In genomic region chr19:18097217-18097992, GRCh38 we compare ENCODE assay signal across 8 cellular contexts.
DNase-seq lines count a peak whose midpoint lies in the region; TF ChIP-seq lines count a peak whose summit lies in the region.

Gene MAST3 (plus strand): TSS chr19:18097778. CDS start chr19:18097793, 15 bp downstream.

- H3K4me3 ChIP-seq in HFF-Myc (replicated peaks; ENCODE audit: low read depth, low read length) (peak within 1 kb of the TSS; percentile 49), cardiac fibroblast (replicated peaks in 1 of 2; ENCODE audit: low read depth in 2 of 2, low read length in 2 of 2) (peak within 1 kb of the TSS; percentile 56 to 58)

- peak; percentile 67 for DNase-seq in GF-D8 (lab: John Stamatoyannopoulos, UW)
- no peak for DNase-seq in HFF-Myc (ENCODE audit: extremely low read depth, low read depth)
- DNase-seq in NCI-H2081 (lab: John Stamatoyannopoulos, UW), result peak; percentile 69 to 77
- peak; percentile 78 to 94 (median 86) for DNase-seq in activated CD4-positive, CD25-positive, alpha-beta regulatory T cell (lab: John Stamatoyannopoulos, UW)
- peak; percentile 79 to 89 for DNase-seq in cardiac fibroblast (ENCODE audit: low read depth in 2 of 2)
- peak; percentile 92 for DNase-seq in islet precursor cell
- DNase-seq in stimulated activated CD4-positive, alpha-beta T cell treated with anti-CD3 and anti-CD28 coated beads, Interleukin-15, amount 100 ng/mL, for 1 hour (ENCODE audit: low read depth in 1 of 2, low spot score in 1 of 2), result peak; percentile 87 to 93
- DNase-seq in NCI-H128 (lab: John Stamatoyannopoulos, UW; ENCODE audit: unreplicated experiment), result no peak

- TF ChIP-seq CTCF in HFF-Myc (IDR thresholded peaks at IDR 0.05; ENCODE audit: low read depth, low read length, missing control alignments) (no peak), cardiac fibroblast (IDR thresholded peaks at IDR 0.05; ENCODE audit: low read depth, low read length) (no peak)

Comparison
In these comparisons a context has a peak if more than half of its experiments do, and no peak if none do; other contexts are left out.
1. DNase-seq: peak in GF-D8 (single experiment), NCI-H2081 (2 of 2), activated CD4-positive, CD25-positive, alpha-beta regulatory T cell (4 of 4), cardiac fibroblast (2 of 2), islet precursor cell (single experiment) and stimulated activated CD4-positive, alpha-beta T cell treated with anti-CD3 and anti-CD28 coated beads, Interleukin-15, amount 100 ng/mL, for 1 hour (2 of 2); none in HFF-Myc (single experiment) and NCI-H128 (single experiment).